In the genomic region with DNA sequence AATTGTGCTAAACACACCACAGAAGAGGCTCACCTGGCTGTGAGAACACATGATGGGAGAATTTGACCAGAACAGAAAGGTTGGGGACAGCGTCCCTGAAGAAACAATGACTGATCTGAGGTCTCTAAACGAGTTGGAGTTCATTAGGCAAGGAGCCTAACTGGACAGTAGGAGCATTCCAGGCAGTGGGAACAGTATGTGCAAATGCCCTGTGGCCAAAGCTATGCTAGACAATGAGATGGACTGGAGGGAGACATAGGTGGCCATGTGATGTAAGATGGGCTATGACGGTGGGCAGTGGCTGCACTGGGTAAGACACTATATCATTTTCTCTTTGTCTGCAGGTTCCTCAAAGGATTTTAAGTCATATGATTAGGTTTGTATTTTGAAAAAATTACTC, we compare ENCODE assay signal across 33 cellular contexts.
"Had no signal": no experiment of that assay in that cellular context is flagged by ENCODE, and none has a peak within 500 bp of the region (broad histone marks: within the 10 kb centered on the region; RNA-seq: fewer than 3 reads in every experiment).

No MANE protein-coding gene starts in this region.

- H3K36me3 ChIP-seq: MG63 had no signal

- H3K4me3 ChIP-seq: MG63 had no signal

- H3K9me3 ChIP-seq: MG63 had no signal

- DNase-seq: Kasumi-1, MG63, MM.1S, MV-4-11, NCI-H1048, NCI-H1092, NCI-H1092 treated with DMSO at 0.1 percent for 48 hours, NCI-H1105, NCI-H1105 treated with DMSO at 0.1 percent for 48 hours, NCI-H1417, NCI-H1417 treated with DMSO at 0.1 percent for 48 hours, NCI-H1436, NCI-H1436 treated with DMSO at 0.1 percent for 48 hours, NCI-H1694, NCI-H1694 treated with DMSO at 0.1 percent for 48 hours, NCI-H187, NCI-H187 treated with DMSO at 0.1 percent for 48 hours, NCI-H1930, NCI-H2029, NCI-H2029 treated with DMSO at 0.1 percent for 48 hours, NCI-H2081, NCI-H2081 treated with DMSO at 0.1 percent for 48 hours, NCI-H2107, NCI-H2171, NCI-H2171 treated with DMSO at 0.1 percent for 48 hours, NCI-H2227 treated with DMSO at 0.1 percent for 48 hours, NCI-H226, NCI-H345, NCI-H446, NCI-H446 treated with DMSO at 0.1 percent for 48 hours, NCI-H510A, NCI-H510A treated with DMSO at 0.1 percent for 48 hours, NCI-H524 had no signal

- H3K27me3 ChIP-seq: MG63 had no signal
